31 cellular contexts compared by ENCODE assay signal in the genomic region with DNA sequence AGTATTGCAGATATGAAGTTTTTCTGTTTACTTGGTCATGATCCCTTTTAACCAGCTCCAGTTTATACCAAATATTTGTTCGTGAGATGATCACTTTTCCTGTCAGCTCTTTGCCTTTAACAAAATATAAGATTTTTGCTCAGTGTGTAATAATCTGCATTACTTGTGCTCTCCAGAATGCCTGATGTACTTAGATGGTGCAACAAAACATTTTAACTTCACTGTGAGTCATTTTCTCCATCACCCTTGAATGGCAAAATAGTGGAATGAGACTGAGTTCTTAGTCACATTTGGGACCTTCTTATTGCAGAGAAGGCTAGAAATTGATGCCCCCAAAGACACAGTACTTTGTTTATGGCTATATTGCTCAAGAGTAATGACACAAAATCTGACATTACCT.
A peak's percentile ranks its signal among the peaks of the same experiment; 100 is the strongest.
DNase-seq lines count a peak whose midpoint lies in the region; TF ChIP-seq lines count a peak whose summit lies in the region.
"Had no signal": no experiment of that assay in that cellular context is flagged by ENCODE, and none has a peak within 500 bp of the region (broad histone marks: within the 10 kb centered on the region; RNA-seq: fewer than 3 reads in every experiment).

No MANE protein-coding gene starts in this region.

- no peaks in the 10 kb centered on the region for H3K9me3 Mint-ChIP-seq in HFFc6
- H3K9me3 Mint-ChIP-seq in activated naive CD4-positive, alpha-beta T cell treated with anti-CD3 and anti-CD28 coated beads for 36 hours: no peaks in the 10 kb centered on the region
- H3K9me3 Mint-ChIP-seq: activated naive CD4-positive, alpha-beta T cell treated with anti-CD3 and anti-CD28 coated beads, Interleukin-2, amount 50 U/mL, for 72 hours; activated T-helper 17 cell treated with anti-CD3 and anti-CD28 coated beads, Interleukin-2, amount 50 U/mL, for 72 hours; natural killer cell had no signal

- H3K27ac ChIP-seq in osteoblast (ENCODE audit: low read depth, low read length): no peak overlapping the region
- H3K27ac ChIP-seq: colonic mucosa, epithelial cell of prostate, gastrocnemius medialis, sigmoid colon, tibial artery, vagina had no signal

- intact Hi-C loops in activated naive CD4-positive, alpha-beta T cell treated with anti-CD3 and anti-CD28 coated beads for 36 hours (cut with micrococcal nuclease): no loop called here

- no peaks in the 10 kb centered on the region for H3K36me3 ChIP-seq in osteoblast (ENCODE audit: insufficient read depth, low read length)
- H3K36me3 ChIP-seq: colonic mucosa, gastrocnemius medialis, MG63, sigmoid colon, tibial artery, vagina had no signal

- peaks cover 14% of the 10 kb centered on the region for H3K4me1 Mint-ChIP-seq in HFFc6 (ENCODE audit: low read depth)
- no peaks in the 10 kb centered on the region for H3K4me1 Mint-ChIP-seq in activated naive CD4-positive, alpha-beta T cell treated with anti-CD3 and anti-CD28 coated beads for 36 hours (ENCODE audit: low read depth)
- H3K4me1 Mint-ChIP-seq: activated T-helper 17 cell treated with anti-CD3 and anti-CD28 coated beads, Interleukin-2, amount 50 U/mL, for 72 hours; natural killer cell had no signal

- no peak overlapping the region for H2AFZ ChIP-seq in osteoblast (ENCODE audit: low read length)

- TF ChIP-seq CTCF in AG10803 (conservative IDR thresholded peaks at IDR 0.05; ENCODE audit: low read length) (no peak), HFFc6 (IDR thresholded peaks at IDR 0.05) (no peak), epithelial cell of esophagus (IDR thresholded peaks at IDR 0.05; ENCODE audit: insufficient read depth, low read depth, low read length, missing control alignments) (no peak), osteoblast (IDR thresholded peaks at IDR 0.05; ENCODE audit: extremely low read depth, low read depth, low read length) (no peak)

- H3K9me3 ChIP-seq in osteoblast (ENCODE audit: low read depth, low read length): no peaks in the 10 kb centered on the region
- H3K9me3 ChIP-seq: colonic mucosa, gastrocnemius medialis, MG63, sigmoid colon, tibial artery, vagina had no signal

- CTCF ChIA-PET in activated naive CD4-positive, alpha-beta T cell treated with anti-CD3 and anti-CD28 coated beads for 36 hours (lab: Charles Lee): no interaction called here

- H4K20me1 ChIP-seq in osteoblast (ENCODE audit: insufficient read depth, low read length): no peaks in the 10 kb centered on the region

- H3K79me2 ChIP-seq in osteoblast (ENCODE audit: insufficient read depth, low read length): no peaks in the 10 kb centered on the region

- DNase-seq in AG10803 (ENCODE audit: low read depth) (peak; percentile 69), HFFc6 (peak; percentile 16), epithelial cell of esophagus (ENCODE audit: low read depth) (peak; percentile 4), osteoblast (ENCODE audit: insufficient read length, low spot score, missing footprints) (peak; percentile 10), NCI-H510A treated with DMSO at 0.1 percent for 48 hours (lab: John Stamatoyannopoulos, UW) (no peak), NCI-H2171 (lab: John Stamatoyannopoulos, UW) (no peak)
- no peak for DNase-seq in activated CD4-positive, CD25-positive, alpha-beta regulatory T cell (lab: John Stamatoyannopoulos, UW)
- DNase-seq in activated naive CD4-positive, alpha-beta T cell treated with anti-CD3 and anti-CD28 coated beads for 36 hours: no peak
- DNase-seq: activated CD4-positive, alpha-beta T cell treated with anti-CD3 and anti-CD28 coated beads for 48 hours; anterior cingulate cortex; colonic mucosa; effector CD8-positive, alpha-beta T cell; gastrocnemius medialis; GF-D8; GOT3; hippocampal formation; KBM-7; MG63; natural killer cell; NCI-H2029 treated with DMSO at 0.1 percent for 48 hours; NCI-H2227 treated with DMSO at 0.1 percent for 48 hours; NCI-H748 treated with DMSO at 0.1 percent for 48 hours; nucleus accumbens; SHP77 treated with DMSO at 0.1 percent for 48 hours; sigmoid colon; stimulated activated CD4-positive, alpha-beta T cell treated with anti-CD3 and anti-CD28 coated beads, Interleukin-4, amount 100 ng/mL, for 1 hour; tibial artery had no signal

- H3K4me3 ChIP-seq in AG10803 (ENCODE audit: low read length) (no peak overlapping the region), epithelial cell of esophagus (ENCODE audit: low read length) (no peak overlapping the region), osteoblast (ENCODE audit: insufficient read depth, low read length) (no peak overlapping the region)
- H3K4me3 ChIP-seq: colonic mucosa, gastrocnemius medialis, MG63, sigmoid colon, tibial artery, vagina had no signal

- H3K4me2 ChIP-seq in osteoblast (ENCODE audit: insufficient read depth, low read length): no peak overlapping the region

- H3K4me1 ChIP-seq in osteoblast (ENCODE audit: insufficient read depth, low read length): no peaks in the 10 kb centered on the region
- H3K4me1 ChIP-seq: colonic mucosa, gastrocnemius medialis, sigmoid colon, tibial artery, vagina had no signal

- no peaks in the 10 kb centered on the region for H3K27me3 Mint-ChIP-seq in HFFc6 (ENCODE audit: insufficient read depth)
- no peaks in the 10 kb centered on the region for H3K27me3 Mint-ChIP-seq in activated naive CD4-positive, alpha-beta T cell treated with anti-CD3 and anti-CD28 coated beads for 36 hours (ENCODE audit: low read depth)
- H3K27me3 Mint-ChIP-seq: activated T-helper 17 cell treated with anti-CD3 and anti-CD28 coated beads, Interleukin-2, amount 50 U/mL, for 72 hours had no signal

- H3K27ac Mint-ChIP-seq in HFFc6: no peak overlapping the region; the same call in 1 of the 2 replicates
- H3K27ac Mint-ChIP-seq in activated naive CD4-positive, alpha-beta T cell treated with anti-CD3 and anti-CD28 coated beads for 36 hours: no peak overlapping the region
- H3K27ac Mint-ChIP-seq: activated naive CD4-positive, alpha-beta T cell treated with anti-CD3 and anti-CD28 coated beads, Interleukin-2, amount 50 U/mL, for 72 hours; activated T-helper 17 cell treated with anti-CD3 and anti-CD28 coated beads, Interleukin-2, amount 50 U/mL, for 72 hours; natural killer cell had no signal

- H3K27me3 ChIP-seq in osteoblast (ENCODE audit: insufficient read depth, low read length): no peaks in the 10 kb centered on the region
- H3K27me3 ChIP-seq: colonic mucosa, gastrocnemius medialis, MG63, sigmoid colon, tibial artery, vagina had no signal

- no peaks in the 10 kb centered on the region for H3K36me3 Mint-ChIP-seq in HFFc6 (ENCODE audit: low read depth)
- no peaks in the 10 kb centered on the region for H3K36me3 Mint-ChIP-seq in activated naive CD4-positive, alpha-beta T cell treated with anti-CD3 and anti-CD28 coated beads for 36 hours (ENCODE audit: low read depth)
- H3K36me3 Mint-ChIP-seq: activated naive CD4-positive, alpha-beta T cell treated with anti-CD3 and anti-CD28 coated beads, Interleukin-2, amount 50 U/mL, for 72 hours; natural killer cell had no signal

- no peak overlapping the region for H3K4me3 Mint-ChIP-seq in HFFc6
- no peak overlapping the region for H3K4me3 Mint-ChIP-seq in activated naive CD4-positive, alpha-beta T cell treated with anti-CD3 and anti-CD28 coated beads for 36 hours
- H3K4me3 Mint-ChIP-seq: activated T-helper 17 cell treated with anti-CD3 and anti-CD28 coated beads, Interleukin-2, amount 50 U/mL, for 72 hours; natural killer cell had no signal

Comparison
In these comparisons a context has a peak if more than half of its experiments do, and no peak if none do; other contexts are left out.
1. DNase-seq: peak in AG10803 (single experiment), HFFc6 (single experiment), epithelial cell of esophagus (single experiment) and osteoblast (single experiment); none in NCI-H510A treated with DMSO at 0.1 percent for 48 hours (single experiment), activated CD4-positive, CD25-positive, alpha-beta regulatory T cell (0 of 4), activated naive CD4-positive, alpha-beta T cell treated with anti-CD3 and anti-CD28 coated beads for 36 hours (single experiment) and NCI-H2171 (single experiment).